13 cellular contexts compared by ENCODE assay signal in the genomic region with DNA sequence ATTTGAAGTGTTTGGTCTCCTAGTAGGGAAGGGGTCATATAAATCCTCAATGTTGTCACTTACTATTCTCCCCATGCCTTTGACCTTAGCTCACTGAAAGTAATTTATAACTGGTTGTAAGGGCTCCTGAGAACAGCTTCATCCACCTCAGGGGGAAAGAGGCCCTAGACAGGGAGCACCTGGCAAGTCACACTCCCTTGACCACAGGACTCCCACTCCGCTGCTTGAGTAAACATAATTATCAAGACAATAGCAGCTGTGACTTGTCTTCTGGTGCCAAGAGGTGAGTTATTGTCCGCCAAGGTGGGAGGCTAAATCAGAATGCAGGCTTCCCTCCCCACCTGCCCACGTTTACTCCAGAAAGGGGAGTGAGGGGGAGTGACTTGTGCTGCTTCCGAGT.
DNase-seq lines count a peak whose midpoint lies in the region; ATAC-seq lines count a peak whose summit lies in the region.
"Had no signal": no experiment of that assay in that cellular context is flagged by ENCODE, and none has a peak within 500 bp of the region (broad histone marks: within the 10 kb centered on the region; RNA-seq: fewer than 3 reads in every experiment).

No MANE protein-coding gene starts in this region.

- DNase-seq in DMS53 treated with DMSO at 0.1 percent for 48 hours (lab: John Stamatoyannopoulos, UW; ENCODE audit: unreplicated experiment), result peak; percentile 93
- DNase-seq in NCI-H146 treated with DMSO at 0.1 percent for 48 hours (lab: John Stamatoyannopoulos, UW; ENCODE audit: unreplicated experiment), result peak; percentile 99
- DNase-seq in NCI-H748 treated with DMSO at 0.1 percent for 48 hours (lab: John Stamatoyannopoulos, UW), result peak; percentile 95
- no peak for DNase-seq in SIG-M5 (lab: John Stamatoyannopoulos, UW)
- no peak for DNase-seq in stimulated activated CD4-positive, alpha-beta T cell treated with anti-CD3 and anti-CD28 coated beads, Interleukin-2, amount 100 ng/mL, for 24 hours
- no peak for DNase-seq in substantia nigra (lab: John Stamatoyannopoulos, UW)
- DNase-seq: activated naive CD4-positive, alpha-beta T cell treated with anti-CD3 and anti-CD28 coated beads, Interleukin-2, amount 10 ng/mL, durations not matched to agents 7 days and 5 days; Kasumi-1; NCI-H524 treated with DMSO at 0.1 percent for 48 hours; upper lobe of left lung had no signal

- H3K27me3 ChIP-seq in iPS-20b (ENCODE audit: insufficient read depth, low read length), result peaks cover 4% of the 10 kb centered on the region; the same call in 1 of the 2 replicates
- H3K27me3 ChIP-seq: upper lobe of left lung had no signal

- H3K4me1 ChIP-seq in iPS-20b (ENCODE audit: insufficient read depth, low read length), result peaks cover 12% of the 10 kb centered on the region; the same call in 1 of the 2 replicates
- H3K4me1 ChIP-seq: upper lobe of left lung had no signal

- ATAC-seq in GM19035 (IDR thresholded peaks at IDR 0.05; ENCODE audit: unreplicated experiment), result no peak
- ATAC-seq: left lobe of liver had no signal

- no peaks in the 10 kb centered on the region for H3K9me3 ChIP-seq in iPS-20b (ENCODE audit: insufficient read depth, low read depth, low read length)
- H3K9me3 ChIP-seq: upper lobe of left lung had no signal

- no peak overlapping the region for H3K9ac ChIP-seq in iPS-20b (ENCODE audit: low read depth, low read length)

- H3K27ac ChIP-seq in iPS-20b (ENCODE audit: low read length), result no peak overlapping the region
- no peak overlapping the region for H3K27ac ChIP-seq in substantia nigra (ENCODE audit: low read depth, low read length, poor library complexity, severe bottlenecking)
- H3K27ac ChIP-seq: upper lobe of left lung had no signal

- peak overlapping the region; percentile 21; the same call in 1 of the 2 replicates for H3K4me3 ChIP-seq in iPS-20b (ENCODE audit: low read length)
- H3K4me3 ChIP-seq: upper lobe of left lung had no signal

- no peaks in the 10 kb centered on the region for H3K36me3 ChIP-seq in iPS-20b (ENCODE audit: insufficient read depth, low read depth, low read length)
- H3K36me3 ChIP-seq: upper lobe of left lung had no signal

Comparison
In these comparisons a context has a peak if more than half of its experiments do, and no peak if none do; other contexts are left out.
1. DNase-seq: peak in DMS53 treated with DMSO at 0.1 percent for 48 hours (single experiment), NCI-H146 treated with DMSO at 0.1 percent for 48 hours (single experiment) and NCI-H748 treated with DMSO at 0.1 percent for 48 hours (single experiment); none in SIG-M5 (single experiment), stimulated activated CD4-positive, alpha-beta T cell treated with anti-CD3 and anti-CD28 coated beads, Interleukin-2, amount 100 ng/mL, for 24 hours (0 of 2) and substantia nigra (0 of 49).